Comparison of ENCODE assay signal across 12 cellular contexts in genomic region chr1:206472886-206473285, GRCh38. TPM values are rescaled to one million over a fixed set of nuclear protein-coding genes. Genes with fewer than 3 reads are reported as not detected.
DNase-seq lines count a peak whose midpoint lies in the region; ATAC-seq and TF ChIP-seq lines count a peak whose summit lies in the region.
"Had no signal": no experiment of that assay in that cellular context is flagged by ENCODE, and none has a peak within 500 bp of the region (broad histone marks: within the 10 kb centered on the region; RNA-seq: fewer than 3 reads in every experiment).

No MANE protein-coding gene starts in this region.

- TF ChIP-seq CTCF in SK-N-SH (IDR thresholded peaks at IDR 0.05) (no peak), nephron (IDR thresholded peaks at IDR 0.05; ENCODE audit: unreplicated experiment in 3 of 3) (no peak), ovary (IDR thresholded peaks at IDR 0.05) (no peak), hepatocyte (IDR thresholded peaks at IDR 0.05; ENCODE audit: poor library complexity) (no peak)

- peak overlapping the region; percentile 46; the same call in 1 of the 2 replicates for H3K4me2 ChIP-seq in SK-N-SH
- no peak overlapping the region for H3K4me2 ChIP-seq in hepatocyte

- peak overlapping the region; percentile 94 for H3K27ac Mint-ChIP-seq in activated T-helper 2 cell treated with anti-CD3 and anti-CD28 coated beads, Interferon-gamma antibody, Interleukin-2, Interleukin-4, amounts not matched to agents 10 μg/mL and 5 μg/mL and 100 μg/mL, durations not matched to agents 14 hours and 24 hours and 36 hours
- H3K27ac Mint-ChIP-seq in nephron = peak overlapping the region in 1 of 3 experiments; percentile 37

- H3K4me1 ChIP-seq in SK-N-SH (ENCODE audit: control insufficient read depth in 1 of 2, insufficient read depth in 2 of 2, low read depth in 1 of 2, low read length in 1 of 2) = peaks cover 13 to 22% of the 10 kb centered on the region in 2 experiments; a peak in 2 of 4 replicates
- H3K4me1 ChIP-seq in ovary (ENCODE audit: insufficient read depth) = peaks cover 8% of the 10 kb centered on the region
- H3K4me1 ChIP-seq in hepatocyte (ENCODE audit: insufficient read depth) = peaks cover 11% of the 10 kb centered on the region

- H3K4me3 ChIP-seq in SK-N-SH (ENCODE audit: low read depth in 2 of 2, low read length in 1 of 2) = no peak overlapping the region
- no peak overlapping the region for H3K4me3 ChIP-seq in ovary
- no peak overlapping the region for H3K4me3 ChIP-seq in hepatocyte

- no peak for ATAC-seq in SK-N-SH treated with all-trans-retinoic acid at 6 μM for 48 hours

- peak overlapping the region; percentile 94 for H3K4me3 Mint-ChIP-seq in activated T-helper 2 cell treated with anti-CD3 and anti-CD28 coated beads, Interferon-gamma antibody, Interleukin-2, Interleukin-4, amounts not matched to agents 10 μg/mL and 5 μg/mL and 100 μg/mL, durations not matched to agents 14 hours and 24 hours and 36 hours (ENCODE audit: low read depth)
- peak overlapping the region; percentile 55 to 73 (median 71) for H3K4me3 Mint-ChIP-seq in nephron

- whole genome bisulfite sequencing in SK-N-SH (ENCODE audit: low lambda C conversion rate) = 66% methylated on average over 3 of the region's 5 CpGs
- WGBS in ovary, 3 donors = 47 to 53% (median 51%) methylated on average over 5 of the region's 5 CpGs
- whole genome bisulfite sequencing in hepatocyte (ENCODE audit: low lambda C conversion rate, missing lambda C conversion rate) = 56% methylated on average over 5 of the region's 5 CpGs

- no peak for DNase-seq in SK-N-SH
- no peak for DNase-seq in activated T-helper 2 cell treated with anti-CD3 and anti-CD28 coated beads, Interferon-gamma antibody, Interleukin-2, Interleukin-4, amounts not matched to agents 10 μg/mL and 5 μg/mL and 100 μg/mL, durations not matched to agents 14 hours and 24 hours and 36 hours (ENCODE audit: low spot score)
- no peak for DNase-seq in AG08395 (ENCODE audit: low spot score)
- DNase-seq in ovary = no peak
- no peak for DNase-seq in hepatocyte (ENCODE audit: low spot score)
- DNase-seq: erythroblast; NCI-H2227 treated with DMSO at 0.1 percent for 48 hours; SHP77; stimulated activated CD4-positive, alpha-beta T cell treated with anti-CD3 and anti-CD28 coated beads, Interleukin-12 subunit alpha, Interleukin-12 subunit beta, amount 100 ng/mL, for 4 hours had no signal

- H3K9me3 ChIP-seq in SK-N-SH = no peaks in the 10 kb centered on the region
- H3K9me3 ChIP-seq in KOPT-K1 (ENCODE audit: insufficient read depth, low read length, poor library complexity, severe bottlenecking) = no peaks in the 10 kb centered on the region
- H3K9me3 ChIP-seq in ovary = no peaks in the 10 kb centered on the region
- no peaks in the 10 kb centered on the region for H3K9me3 ChIP-seq in hepatocyte (ENCODE audit: low read depth)

- no peak overlapping the region for H3K9ac ChIP-seq in SK-N-SH

- TF ChIP-seq POLR2A in ovary (IDR thresholded peaks at IDR 0.05) = no peak

- H4K20me1 ChIP-seq in SK-N-SH (ENCODE audit: insufficient read depth) = no peaks in the 10 kb centered on the region
- no peaks in the 10 kb centered on the region for H4K20me1 ChIP-seq in hepatocyte (ENCODE audit: insufficient read depth, poor library complexity, severe bottlenecking)

- no peak overlapping the region for H3K27ac ChIP-seq in SK-N-SH (ENCODE audit: low read depth in 2 of 2, low read length in 1 of 2)
- H3K27ac ChIP-seq in KOPT-K1 (ENCODE audit: low read depth, low read length, poor library complexity, severe bottlenecking) = peak overlapping the region; percentile 84
- H3K27ac ChIP-seq in ovary = no peak overlapping the region
- no peak overlapping the region for H3K27ac ChIP-seq in hepatocyte

- H3K79me2 ChIP-seq in SK-N-SH (ENCODE audit: insufficient read depth) (peaks cover 11% of the 10 kb centered on the region; the same call in 1 of the 2 replicates), hepatocyte (no peaks in the 10 kb centered on the region)

- no peaks in the 10 kb centered on the region for H3K9me3 Mint-ChIP-seq in activated T-helper 2 cell treated with anti-CD3 and anti-CD28 coated beads, Interferon-gamma antibody, Interleukin-2, Interleukin-4, amounts not matched to agents 10 μg/mL and 5 μg/mL and 100 μg/mL, durations not matched to agents 14 hours and 24 hours and 36 hours
- no peaks in the 10 kb centered on the region for H3K9me3 Mint-ChIP-seq in nephron

- H3K9me2 ChIP-seq in SK-N-SH (no peaks in the 10 kb centered on the region), hepatocyte (replicated peaks; ENCODE audit: insufficient read depth) (no peaks in the 10 kb centered on the region)

- intact Hi-C loops in activated T-helper 2 cell treated with anti-CD3 and anti-CD28 coated beads, Interferon-gamma antibody, Interleukin-2, Interleukin-4, amounts not matched to agents 10 μg/mL and 5 μg/mL and 100 μg/mL, durations not matched to agents 14 hours and 24 hours and 36 hours (cut with micrococcal nuclease) = loop anchor here (10.0 kb wide), 1 partner anchor 332 kb away; no protein-coding TSS in a partner anchor
- intact Hi-C loops in ovary (cut with DNase I) = loop anchor here in 2 of 4 donors (10.0 kb wide), 1 partner anchor 442 kb away; no protein-coding TSS in a partner anchor

- H3K27me3 Mint-ChIP-seq in activated T-helper 2 cell treated with anti-CD3 and anti-CD28 coated beads, Interferon-gamma antibody, Interleukin-2, Interleukin-4, amounts not matched to agents 10 μg/mL and 5 μg/mL and 100 μg/mL, durations not matched to agents 14 hours and 24 hours and 36 hours (ENCODE audit: low read depth) = no peaks in the 10 kb centered on the region
- H3K27me3 Mint-ChIP-seq in nephron (ENCODE audit: low read depth) = peaks cover 14% of the 10 kb centered on the region

- H3K36me3 Mint-ChIP-seq in activated T-helper 2 cell treated with anti-CD3 and anti-CD28 coated beads, Interferon-gamma antibody, Interleukin-2, Interleukin-4, amounts not matched to agents 10 μg/mL and 5 μg/mL and 100 μg/mL, durations not matched to agents 14 hours and 24 hours and 36 hours (ENCODE audit: low read depth) = peaks cover 56% of the 10 kb centered on the region
- peaks cover 16% of the 10 kb centered on the region for H3K36me3 Mint-ChIP-seq in nephron (ENCODE audit: low read depth)

- H2AFZ ChIP-seq in SK-N-SH (ENCODE audit: low read depth) (no peak overlapping the region), hepatocyte (no peak overlapping the region)

- H3F3A ChIP-seq in SK-N-SH (replicated peaks; ENCODE audit: insufficient read depth) = no peaks in the 10 kb centered on the region

- H3K27me3 ChIP-seq in SK-N-SH (ENCODE audit: insufficient read depth) = no peaks in the 10 kb centered on the region
- no peaks in the 10 kb centered on the region for H3K27me3 ChIP-seq in ovary
- H3K27me3 ChIP-seq in hepatocyte = no peaks in the 10 kb centered on the region

- POLR2A ChIA-PET in SK-N-SH (lab: Yijun Ruan, JAX) = no interaction called here

- TF ChIP-seq RAD21 in SK-N-SH (IDR thresholded peaks at IDR 0.05; ENCODE audit: low read length) = no peak

- CTCF ChIA-PET in SK-N-SH (lab: Yijun Ruan, JAX) = interaction anchor here (0.8 to 3.3 kb wide), 3 partner anchors 11 to 191 kb away, joined by 3 to 18 read pairs (median 12); no protein-coding TSS in a partner anchor

- peaks cover 62% of the 10 kb centered on the region for H3K4me1 Mint-ChIP-seq in activated T-helper 2 cell treated with anti-CD3 and anti-CD28 coated beads, Interferon-gamma antibody, Interleukin-2, Interleukin-4, amounts not matched to agents 10 μg/mL and 5 μg/mL and 100 μg/mL, durations not matched to agents 14 hours and 24 hours and 36 hours (ENCODE audit: low read depth)
- H3K4me1 Mint-ChIP-seq in nephron = peaks cover 41% of the 10 kb centered on the region

- H3K36me3 ChIP-seq in SK-N-SH (replicated peaks in 1 of 2; ENCODE audit: control insufficient read depth in 1 of 2, insufficient read depth in 2 of 2, low read length in 1 of 2) = peaks cover 4 to 9% of the 10 kb centered on the region in 2 experiments
- H3K36me3 ChIP-seq in KOPT-K1 (ENCODE audit: insufficient read depth, low read length) = peaks cover 50% of the 10 kb centered on the region
- no peaks in the 10 kb centered on the region for H3K36me3 ChIP-seq in ovary
- no peaks in the 10 kb centered on the region for H3K36me3 ChIP-seq in hepatocyte (replicated peaks; ENCODE audit: insufficient read depth, low read depth)

- no peak for TF ChIP-seq EP300 in SK-N-SH (IDR thresholded peaks at IDR 0.05; ENCODE audit: borderline replicate concordance in 1 of 2, low read depth in 1 of 2, low read length in 1 of 2)
- no peak for TF ChIP-seq EP300 in ovary (IDR thresholded peaks at IDR 0.05)

TF ChIP-seq in SK-N-SH treated with all-trans-retinoic acid at 6 μM for 48 hours, 23 proteins besides CTCF, POLR2A, EP300 and RAD21:
- no peak for TF ChIP-seq ZNF70 (CRISPR knock-in tag; IDR thresholded peaks at IDR 0.05)
- TF ChIP-seq ZFP30 (CRISPR knock-in tag; IDR thresholded peaks at IDR 0.05) = no peak
- no peak for TF ChIP-seq PPARA (CRISPR knock-in tag; IDR thresholded peaks at IDR 0.05; ENCODE audit: borderline replicate concordance)
- TF ChIP-seq ZC3H10 (CRISPR knock-in tag; IDR thresholded peaks at IDR 0.05) = no peak
TF ChIP-seq in SK-N-SH treated with all-trans-retinoic acid at 6 μM for 48 hours: peak in this region for 0.

RNA-seq across cellular contexts. Expression of gene IKBKE, which starts 2.6 kb away (rescaled TPM):
- 14.2 and 14.5 TPM in 2 replicates for polyA plus RNA-seq in SK-N-SH (2012; rRNA removed)
- 6.8 and 10.4 TPM in 2 replicates for polyA plus RNA-seq in SK-N-SH (2012; cell fraction: cytosol; rRNA removed)
- 20.5 and 32.0 TPM in 2 replicates for polyA plus RNA-seq in SK-N-SH (2012; cell fraction: nucleus; rRNA removed)
- total RNA-seq in activated T-helper 2 cell treated with anti-CD3 and anti-CD28 coated beads, Interferon-gamma antibody, Interleukin-2, Interleukin-4, amounts not matched to agents 10 μg/mL and 5 μg/mL and 100 μg/mL, durations not matched to agents 14 hours and 24 hours and 36 hours = 33.8 and 33.9 TPM in 2 replicates
- total RNA-seq in ovary = 1 to 10 TPM in 6 of 7 donors, under 1 TPM in 1; 0.86 to 3.9 (median 2.6) TPM
- polyA plus RNA-seq in ovary = 1 to 10 TPM; 1.2 to 1.3 TPM
- total RNA-seq in hepatocyte = 6.4 and 7.3 TPM in 2 replicates
- polyA plus RNA-seq in hepatocyte = 5.9 and 6.4 TPM in 2 replicates

RNA-seq across cellular contexts. Expression of gene RASSF5, which starts 34.4 kb away (rescaled TPM):
- polyA plus RNA-seq in SK-N-SH (2012; rRNA removed) (1.7 and 2.2 TPM in 2 replicates), ovary (1 to 10 TPM; 1.8 to 9.0 TPM), hepatocyte (1.6 and 2.3 TPM in 2 replicates)
- polyA plus RNA-seq in SK-N-SH (2012; cell fraction: cytosol; rRNA removed) = 1.6 and 1.8 TPM in 2 replicates
- polyA plus RNA-seq in SK-N-SH (2012; cell fraction: nucleus; rRNA removed) = 4.4 and 5.0 TPM in 2 replicates
- 180 and 182 TPM in 2 replicates for total RNA-seq in activated T-helper 2 cell treated with anti-CD3 and anti-CD28 coated beads, Interferon-gamma antibody, Interleukin-2, Interleukin-4, amounts not matched to agents 10 μg/mL and 5 μg/mL and 100 μg/mL, durations not matched to agents 14 hours and 24 hours and 36 hours
- total RNA-seq in ovary (10 to 100 TPM in 1 of 7 donors, 1 to 10 TPM in 6; 1.9 to 11.8 (median 5.3) TPM), hepatocyte (2.0 TPM in 2 replicates)

Comparison
In these comparisons a context has a peak if more than half of its experiments do, and no peak if none do; other contexts are left out.
1. RNA of gene RASSF5, which starts 34.4 kb away (total RNA-seq): 180 to 182 TPM in activated T-helper 2 cell treated with anti-CD3 and anti-CD28 coated beads, Interferon-gamma antibody, Interleukin-2, Interleukin-4, amounts not matched to agents 10 μg/mL and 5 μg/mL and 100 μg/mL, durations not matched to agents 14 hours and 24 hours and 36 hours; 1.9 to 11.8 TPM in ovary and 2.0 TPM in hepatocyte; every median in the first group is over 10 times any median in the second.